In the genomic region with DNA sequence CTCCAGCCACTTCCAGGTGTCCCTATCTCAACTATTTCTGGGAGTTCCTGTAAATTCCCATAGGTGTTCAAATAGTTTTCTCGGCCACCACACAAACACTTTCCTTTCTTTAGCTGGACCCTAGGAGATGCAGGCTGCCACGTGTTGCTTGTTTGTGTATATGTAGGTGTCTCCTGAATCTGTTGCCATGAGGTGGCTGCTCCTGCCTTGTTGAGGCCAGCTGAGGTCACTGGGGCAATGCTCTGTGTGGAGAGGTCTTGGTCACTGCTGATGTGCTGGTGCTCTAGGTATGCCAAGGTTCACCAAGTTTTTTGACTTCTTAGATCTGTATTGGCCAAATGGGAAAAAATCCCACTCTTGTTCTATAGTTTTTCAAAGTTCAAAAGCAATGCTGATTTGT, we compare ENCODE assay signal across 15 cellular contexts.
A peak's percentile ranks its signal among the peaks of the same experiment; 100 is the strongest.
DNase-seq lines count a peak whose midpoint lies in the region; TF ChIP-seq lines count a peak whose summit lies in the region.
"Had no signal": no experiment of that assay in that cellular context is flagged by ENCODE, and none has a peak within 500 bp of the region (broad histone marks: within the 10 kb centered on the region; RNA-seq: fewer than 3 reads in every experiment).

No MANE protein-coding gene starts in this region.

- no peak overlapping the region for H3K56ac ChIP-seq in H9 (ENCODE audit: insufficient read length, low read depth, low read length)

- H3F3A ChIP-seq in SK-N-SH (replicated peaks; ENCODE audit: insufficient read depth) = peaks cover 26% of the 10 kb centered on the region

- H2BK15ac ChIP-seq in H9 (ENCODE audit: low read depth, low read length) = no peak overlapping the region

- no peak overlapping the region for H2BK12ac ChIP-seq in H9 (ENCODE audit: insufficient read length, low read depth, low read length)

- H3K4me3 ChIP-seq in SK-N-SH (ENCODE audit: low read depth in 2 of 2, low read length in 1 of 2) (peak overlapping the region in 1 of 2 experiments; percentile 50; a peak in 1 of 4 replicates), skeletal muscle satellite cell (ENCODE audit: low read length) (peak overlapping the region; percentile 43), SJCRH30 (no peak overlapping the region)

- H3K9ac ChIP-seq in H9 (ENCODE audit: extremely low read depth, insufficient read length, low read length) = peak overlapping the region; percentile 11
- H3K9ac ChIP-seq in SK-N-SH = peak overlapping the region; percentile 41
- peak overlapping the region; percentile 49 for H3K9ac ChIP-seq in skeletal muscle satellite cell (ENCODE audit: low read depth, low read length)

- peaks cover 0 to 5% of the 10 kb centered on the region in 2 experiments for H3K36me3 ChIP-seq in SK-N-SH (replicated peaks in 1 of 2; ENCODE audit: control insufficient read depth in 1 of 2, insufficient read depth in 2 of 2, low read length in 1 of 2)
- H3K36me3 ChIP-seq in skeletal muscle satellite cell (ENCODE audit: insufficient read depth, low read length) = no peaks in the 10 kb centered on the region
- H3K36me3 ChIP-seq in SJCRH30 = no peaks in the 10 kb centered on the region
- H3K36me3 ChIP-seq: heart left ventricle had no signal

- H3K79me2 ChIP-seq in H9 (ENCODE audit: insufficient read depth, low read length) (no peaks in the 10 kb centered on the region), SK-N-SH (ENCODE audit: insufficient read depth) (no peaks in the 10 kb centered on the region)

- H3K4me1 ChIP-seq in H9 (ENCODE audit: insufficient read depth, low read length) (no peaks in the 10 kb centered on the region), SK-N-SH (ENCODE audit: control insufficient read depth in 1 of 2, insufficient read depth in 2 of 2, low read depth in 1 of 2, low read length in 1 of 2) (peaks cover 7 to 18% of the 10 kb centered on the region in 2 experiments), skeletal muscle satellite cell (ENCODE audit: control insufficient read depth, insufficient read depth, low read length) (peaks cover 21% of the 10 kb centered on the region), SJCRH30 (peaks cover 5% of the 10 kb centered on the region)

- TF ChIP-seq CTCF in H9 (conservative IDR thresholded peaks at IDR 0.05) (no peak), SK-N-SH (IDR thresholded peaks at IDR 0.05) (no peak)

- 0 out of 2 replicates have a peak, but pooled peaks cover 2% of the 10 kb centered on the region for H3K27me3 Mint-ChIP-seq in H9 (ENCODE audit: low read depth)
- H3K27me3 Mint-ChIP-seq in activated CD4-positive, alpha-beta T cell treated with anti-CD3 and anti-CD28 coated beads, Interleukin-2, amount 10 ng/mL, durations not matched to agents 7 days and 5 days = peaks cover 10% of the 10 kb centered on the region

- no peak for TF ChIP-seq EP300 in SK-N-SH (IDR thresholded peaks at IDR 0.05; ENCODE audit: borderline replicate concordance in 1 of 2, low read depth in 1 of 2, low read length in 1 of 2)

- no CpG with 5 or more reads among the region's 2 CpGs for WGBS in H9 (ENCODE audit: extremely low coverage, insufficient read length, low lambda C conversion rate)
- WGBS in SK-N-SH (ENCODE audit: low lambda C conversion rate) = 39% methylated on average over 2 of the region's 2 CpGs

- no peak overlapping the region for H3K18ac ChIP-seq in H9 (ENCODE audit: insufficient read length, low read depth, low read length)

- H2BK20ac ChIP-seq in H9 (ENCODE audit: low read depth, low read length, poor library complexity, severe bottlenecking) = no peak overlapping the region

- no peak overlapping the region for H4K91ac ChIP-seq in H9 (ENCODE audit: insufficient read length, low read depth, low read length)

- no peak overlapping the region for H3K23ac ChIP-seq in H9 (ENCODE audit: insufficient read length, low read depth, low read length)

- no peak for TF ChIP-seq RAD21 in SK-N-SH (IDR thresholded peaks at IDR 0.05; ENCODE audit: low read length)

- H2BK5ac ChIP-seq in H9 (ENCODE audit: insufficient read length, low read length) = no peak overlapping the region

- H3K36me3 Mint-ChIP-seq in H9 (ENCODE audit: insufficient read depth in 1 of 3, low read depth in 3 of 3) = no peaks in the 10 kb centered on the region
- H3K36me3 Mint-ChIP-seq in activated CD4-positive, alpha-beta T cell treated with anti-CD3 and anti-CD28 coated beads, Interleukin-2, amount 10 ng/mL, durations not matched to agents 7 days and 5 days (ENCODE audit: low read depth) = no peaks in the 10 kb centered on the region
- H3K36me3 Mint-ChIP-seq: natural killer cell had no signal

- no peak overlapping the region for H3K14ac ChIP-seq in H9 (ENCODE audit: insufficient read depth, low read length)

- H4K20me1 ChIP-seq in H9 (ENCODE audit: control insufficient read depth, insufficient read depth, insufficient read length) (no peaks in the 10 kb centered on the region), SK-N-SH (ENCODE audit: insufficient read depth) (no peaks in the 10 kb centered on the region)

- H3K27ac ChIP-seq in H9 (ENCODE audit: insufficient read length, low read depth, low read length) (no peak overlapping the region), SK-N-SH (ENCODE audit: low read depth in 2 of 2, low read length in 1 of 2) (peak overlapping the region; percentile 75 to 93), SJCRH30 (no peak overlapping the region)
- H3K27ac ChIP-seq: heart left ventricle had no signal

- H3K27me3 ChIP-seq in H9 (ENCODE audit: insufficient read depth, low read length) = no peaks in the 10 kb centered on the region; the same call in 1 of the 2 replicates
- H3K27me3 ChIP-seq in SK-N-SH (ENCODE audit: insufficient read depth) = no peaks in the 10 kb centered on the region
- H3K27me3 ChIP-seq in skeletal muscle satellite cell (ENCODE audit: control insufficient read depth, insufficient read depth, low read length) = no peaks in the 10 kb centered on the region
- no peaks in the 10 kb centered on the region for H3K27me3 ChIP-seq in SJCRH30
- H3K27me3 ChIP-seq: heart left ventricle had no signal

- no peak overlapping the region for H3K4ac ChIP-seq in H9 (ENCODE audit: low read depth, low read length)

- no peaks in the 10 kb centered on the region for H3K9me2 ChIP-seq in SK-N-SH

- H3T11ph ChIP-seq in H9 (ENCODE audit: low read length) = no peak overlapping the region

- DNase-seq in H9 = no peak
- no peak for DNase-seq in SK-N-SH
- DNase-seq in fibroblast of gingiva (ENCODE audit: low read depth) = peak; percentile 4
- DNase-seq in activated effector memory CD4-positive, alpha-beta T cell treated with anti-CD3 and anti-CD28 coated beads, Interleukin-2, amount 50 U/mL, for 16 hours = no peak
- no peak for DNase-seq in AML-193 (lab: John Stamatoyannopoulos, UW)
- DNase-seq in activated CD4-positive, alpha-beta T cell treated with anti-CD3 and anti-CD28 coated beads, Interleukin-2, amount 10 ng/mL, durations not matched to agents 7 days and 5 days = no peak
- DNase-seq in SJCRH30 = no peak
- DNase-seq: activated CD8-positive, alpha-beta T cell treated with anti-CD3 and anti-CD28 coated beads, Interleukin-2, amount 10 ng/mL, durations not matched to agents 7 days and 5 days; activated naive CD4-positive, alpha-beta T cell; GDM1; natural killer cell; right cardiac atrium; T-helper 9 cell had no signal

- H3K4me2 ChIP-seq in H9 (ENCODE audit: insufficient read depth, insufficient read length, low read length) = no peak overlapping the region
- H3K4me2 ChIP-seq in SK-N-SH = peak overlapping the region; percentile 75
- peak overlapping the region; percentile 70 for H3K4me2 ChIP-seq in skeletal muscle satellite cell (ENCODE audit: low read length)

- H2AK5ac ChIP-seq in H9 (ENCODE audit: insufficient read length, low read length) = no peak overlapping the region

- H2AFZ ChIP-seq in H9 (ENCODE audit: low read length) = no peak overlapping the region
- peak overlapping the region; percentile 67 for H2AFZ ChIP-seq in SK-N-SH (ENCODE audit: low read depth)

- no peak overlapping the region for H3K4me3 Mint-ChIP-seq in H9
- H3K4me3 Mint-ChIP-seq in activated CD4-positive, alpha-beta T cell treated with anti-CD3 and anti-CD28 coated beads, Interleukin-2, amount 10 ng/mL, durations not matched to agents 7 days and 5 days = no peak overlapping the region
- H3K4me3 Mint-ChIP-seq: activated CD8-positive, alpha-beta T cell treated with anti-CD3 and anti-CD28 coated beads, Interleukin-2, amount 10 ng/mL, durations not matched to agents 7 days and 5 days; natural killer cell had no signal

- no peaks in the 10 kb centered on the region for H3K9me3 Mint-ChIP-seq in H9
- no peaks in the 10 kb centered on the region for H3K9me3 Mint-ChIP-seq in activated CD4-positive, alpha-beta T cell treated with anti-CD3 and anti-CD28 coated beads, Interleukin-2, amount 10 ng/mL, durations not matched to agents 7 days and 5 days
- H3K9me3 Mint-ChIP-seq: natural killer cell had no signal

- H3K79me1 ChIP-seq in H9 (ENCODE audit: insufficient read depth, low read depth, low read length, poor library complexity, severe bottlenecking) = no peaks in the 10 kb centered on the region

- no peak overlapping the region for H4K8ac ChIP-seq in H9 (replicated peaks; ENCODE audit: insufficient read length, low read depth, low read length)

- H3K27ac Mint-ChIP-seq in H9 = peak overlapping the region in 1 of 3 experiments; percentile 33; a peak in 1 of 7 replicates
- H3K27ac Mint-ChIP-seq in activated CD4-positive, alpha-beta T cell treated with anti-CD3 and anti-CD28 coated beads, Interleukin-2, amount 10 ng/mL, durations not matched to agents 7 days and 5 days = no peak overlapping the region
- H3K27ac Mint-ChIP-seq: activated CD8-positive, alpha-beta T cell treated with anti-CD3 and anti-CD28 coated beads, Interleukin-2, amount 10 ng/mL, durations not matched to agents 7 days and 5 days; natural killer cell had no signal

- no peaks in the 10 kb centered on the region for H3K23me2 ChIP-seq in H9 (ENCODE audit: insufficient read length, low read depth, low read length, poor library complexity, severe bottlenecking)

- H3K4me1 Mint-ChIP-seq in H9 = peaks cover 3% of the 10 kb centered on the region in 2 experiments
- H3K4me1 Mint-ChIP-seq in activated CD4-positive, alpha-beta T cell treated with anti-CD3 and anti-CD28 coated beads, Interleukin-2, amount 10 ng/mL, durations not matched to agents 7 days and 5 days = peaks cover 6% of the 10 kb centered on the region

- H2BK120ac ChIP-seq in H9 (ENCODE audit: low read depth, low read length, poor library complexity, severe bottlenecking) = no peak overlapping the region

- no peaks in the 10 kb centered on the region for H3K9me3 ChIP-seq in H9 (ENCODE audit: control insufficient read depth, low read depth, low read length)
- H3K9me3 ChIP-seq in SK-N-SH = no peaks in the 10 kb centered on the region
- no peaks in the 10 kb centered on the region for H3K9me3 ChIP-seq in skeletal muscle satellite cell (replicated peaks; ENCODE audit: low read length)
- H3K9me3 ChIP-seq in SJCRH30 (replicated peaks) = no peaks in the 10 kb centered on the region; the same call in 1 of the 2 replicates
- H3K9me3 ChIP-seq: heart left ventricle had no signal

- no peak overlapping the region for H4K5ac ChIP-seq in H9 (ENCODE audit: insufficient read length, low read depth, low read length)

- CTCF ChIA-PET in SK-N-SH (lab: Yijun Ruan, JAX) = interaction anchor here (0.9 to 2.2 kb wide), 26 partner anchors 10 to 1831 kb away, joined by 3 to 16 read pairs (median 4); no protein-coding TSS in a partner anchor
- CTCF ChIA-PET in activated CD4-positive, alpha-beta T cell treated with anti-CD3 and anti-CD28 coated beads, Interleukin-2, amount 10 ng/mL, durations not matched to agents 7 days and 5 days (lab: Charles Lee) = interaction anchor here (0.7 to 2.1 kb wide), 9 partner anchors 10 to 207 kb away, joined by 3 to 10 read pairs (median 3); no protein-coding TSS in a partner anchor

- POLR2A ChIA-PET in SK-N-SH (lab: Yijun Ruan, JAX) = no interaction called here
- POLR2A ChIA-PET in activated CD4-positive, alpha-beta T cell treated with anti-CD3 and anti-CD28 coated beads, Interleukin-2, amount 10 ng/mL, durations not matched to agents 7 days and 5 days (lab: Charles Lee) = no interaction called here

Comparison
In these comparisons a context has a peak if more than half of its experiments do, and no peak if none do; other contexts are left out.
1. H3K27ac ChIP-seq: peak in SK-N-SH (2 of 2); none in H9 (single experiment) and SJCRH30 (single experiment).
2. Peak in every context shown above with its lines, with median percentiles within 50 percentile points of each other: H3K9ac ChIP-seq.